In the genomic region with DNA sequence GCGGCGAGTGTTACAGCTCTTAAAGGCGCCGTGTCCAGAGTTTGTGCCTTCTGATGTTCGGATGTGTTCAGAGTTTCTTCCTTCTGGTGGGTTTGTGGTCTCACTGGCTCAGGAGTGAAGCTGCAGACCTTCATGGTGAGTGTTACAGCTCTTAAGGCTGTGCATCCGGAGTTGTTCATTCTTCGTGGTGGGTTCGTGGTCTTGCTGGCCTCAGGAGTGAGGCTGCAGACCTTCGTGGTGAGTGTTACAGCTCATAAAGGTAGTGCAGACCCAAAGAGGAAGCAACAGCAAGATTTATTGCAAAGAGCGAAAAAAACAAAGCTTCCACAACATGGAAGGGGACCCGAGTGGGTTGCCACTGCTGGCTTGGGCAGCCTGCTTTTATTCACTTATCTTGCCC, we compare ENCODE assay signal across 1 cellular context. TPM values are rescaled to one million over a fixed set of nuclear protein-coding genes. Genes with fewer than 3 reads are reported as not detected.
"Had no signal": no experiment of that assay in that cellular context is flagged by ENCODE, and none has a peak within 500 bp of the region (broad histone marks: within the 10 kb centered on the region; RNA-seq: fewer than 3 reads in every experiment).

No MANE protein-coding gene starts in this region.

RNA-seq across cellular contexts. Expression of a gene that starts 31.7 kb away (rescaled TPM):
- total RNA-seq: neural crest cell had no signal
